8 cellular contexts compared by ENCODE assay signal in the genomic region with DNA sequence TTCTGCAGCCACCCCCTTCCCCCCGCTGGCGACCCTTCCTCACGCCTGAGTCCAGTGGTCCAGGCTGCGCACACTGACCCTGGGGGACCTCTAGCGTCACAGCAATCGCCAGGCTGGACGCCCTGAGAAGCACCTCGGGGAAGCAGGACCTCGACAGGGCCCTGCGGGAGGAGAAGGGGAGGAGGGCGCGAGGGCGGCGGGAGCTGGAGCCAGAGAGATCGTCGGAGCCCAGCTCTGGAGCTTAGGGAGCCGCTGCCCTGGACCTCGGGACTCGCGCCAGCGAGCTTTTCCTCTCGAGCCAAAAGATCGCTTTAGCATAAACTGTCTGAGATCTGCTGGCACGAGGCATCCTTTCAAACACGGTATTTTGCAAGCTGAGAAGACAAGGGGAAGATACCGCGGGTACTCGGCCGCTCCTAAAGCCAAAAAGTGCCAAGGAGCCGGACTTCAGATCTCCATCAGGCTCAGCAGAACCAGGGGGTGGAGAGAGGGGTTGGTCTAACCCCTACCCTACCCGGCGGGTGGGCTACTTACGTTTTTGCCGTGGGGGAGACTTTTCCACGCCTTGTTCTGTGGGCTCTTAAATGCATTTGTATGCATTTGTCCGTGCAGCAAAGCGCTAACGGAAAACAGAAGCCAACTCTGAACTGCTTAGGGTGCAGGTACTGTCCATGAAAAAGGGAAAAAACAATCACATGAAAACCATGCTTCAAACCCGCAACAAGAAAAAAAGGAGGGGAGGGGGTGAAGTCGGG. TPM values are rescaled to one million over a fixed set of nuclear protein-coding genes. Genes with fewer than 3 reads are reported as not detected.
DNase-seq lines count a peak whose midpoint lies in the region; ATAC-seq, FAIRE-seq and TF ChIP-seq lines count a peak whose summit lies in the region.

No MANE protein-coding gene starts in this region.

- intact Hi-C loops in left lung (cut with DNase I): no loop called here

- TF ChIP-seq POLR2A in tibial nerve (IDR thresholded peaks at IDR 0.05): no peak

- H3K4me3 ChIP-seq in HFF-Myc (replicated peaks; ENCODE audit: low read depth, low read length) (peak overlapping the region; percentile 38), bronchial epithelial cell (ENCODE audit: low read depth, low read length) (peak overlapping the region; percentile 19), left lung (peak overlapping the region; percentile 29 to 36), tibial nerve (peak overlapping the region; percentile 15 to 55 (median 40))

- 1% methylated on average over 32 to 40 of the region's 40 CpGs for WGBS in tibial nerve, 2 donors

- DNase-seq in ACHN (peak; percentile 4), HFF-Myc (ENCODE audit: extremely low read depth, low read depth) (no peak), bronchial epithelial cell (ENCODE audit: low read depth) (no peak), left lung (peak; percentile 41 to 85), tibial nerve (ENCODE audit: low spot score in 2 of 2) (no peak), middle frontal gyrus (ENCODE audit: extremely low spot score, low spot score) (no peak), SW 1271 (lab: John Stamatoyannopoulos, UW) (no peak)

- H3K36me3 ChIP-seq in bronchial epithelial cell (ENCODE audit: control insufficient read depth, insufficient read depth, low read length): no peaks in the 10 kb centered on the region
- H3K36me3 ChIP-seq in left lung: no peaks in the 10 kb centered on the region
- H3K36me3 ChIP-seq in tibial nerve: no peaks in the 10 kb centered on the region

- in situ Hi-C loops in ACHN (cut with HindIII; ENCODE audit: low pct_ligation_motif_present, low pct_unique_long_range_greater_than_20kb, low sequenced_read_pairs): no loop called here

- H3K4me1 ChIP-seq in left lung (peaks cover 0 to 21% of the 10 kb centered on the region in 2 donors), tibial nerve (peaks cover 0 to 26% (median 5%) of the 10 kb centered on the region in 4 donors)

- H3K27me3 ChIP-seq in bronchial epithelial cell (ENCODE audit: control insufficient read depth, insufficient read depth, low read length): peaks cover 18% of the 10 kb centered on the region
- peaks cover 13 to 39% of the 10 kb centered on the region in 2 donors for H3K27me3 ChIP-seq in left lung
- H3K27me3 ChIP-seq in tibial nerve: peaks cover 0 to 4% of the 10 kb centered on the region in 2 donors

- H3K27ac ChIP-seq in left lung: peak overlapping the region in 1 of 2 donors; percentile 44
- H3K27ac ChIP-seq in tibial nerve: peak overlapping the region in 2 of 4 donors; percentile 67 to 74

- ATAC-seq in left lung: peak; percentile 66
- no peak for ATAC-seq in GM19023 (IDR thresholded peaks at IDR 0.05; ENCODE audit: unreplicated experiment)

- no peak for FAIRE-seq in bronchial epithelial cell (lab: Jason Lieb, UNC)

- H3K9me3 ChIP-seq in left lung (no peaks in the 10 kb centered on the region), tibial nerve (no peaks in the 10 kb centered on the region)

- TF ChIP-seq CTCF in HFF-Myc (IDR thresholded peaks at IDR 0.05; ENCODE audit: low read depth, low read length, missing control alignments): no peak
- no peak for TF ChIP-seq CTCF in bronchial epithelial cell (IDR thresholded peaks at IDR 0.05; ENCODE audit: insufficient read depth, low read length, severe bottlenecking)
- no peak for TF ChIP-seq CTCF in left lung (IDR thresholded peaks at IDR 0.05)
- TF ChIP-seq CTCF in tibial nerve (IDR thresholded peaks at IDR 0.05): no peak

- TF ChIP-seq EP300 in tibial nerve (IDR thresholded peaks at IDR 0.05): no peak

RNA-seq across cellular contexts. Expression of a gene that starts 0.6 kb away (rescaled TPM):
- total RNA-seq in bronchial epithelial cell (under 0.01 TPM in 2 replicates), left lung (1 to 10 TPM in 1 of 2 donors, under 1 TPM in 1; 0.84 to 7.0 TPM), tibial nerve (1 to 10 TPM; 1.0 to 2.8 (median 1.9) TPM)

Comparison
In these comparisons a context has a peak if more than half of its experiments do, and no peak if none do; other contexts are left out.
1. DNase-seq: peak in ACHN (single experiment) and left lung (2 of 2); none in HFF-Myc (single experiment), bronchial epithelial cell (single experiment), tibial nerve (0 of 2), middle frontal gyrus (single experiment) and SW 1271 (0 of 2).
2. Peak in every context shown above with its lines, with median percentiles within 50 percentile points of each other: H3K4me3 ChIP-seq.